In genomic region chr2:7109558-7109935, GRCh38 we compare ENCODE assay signal across 2 cellular contexts.
TF ChIP-seq lines count a peak whose summit lies in the region.

No MANE protein-coding gene starts in this region.

TF ChIP-seq in H1, 55 proteins besides CTCF, POLR2A, EP300 and RAD21:
- TF ChIP-seq MAX (IDR thresholded peaks at IDR 0.05) (no peak), HDAC6 (IDR thresholded peaks at IDR 0.05; ENCODE audit: low read depth, low read length) (no peak), SAP30 (IDR thresholded peaks at IDR 0.05; ENCODE audit: insufficient read depth, insufficient replicate concordance, low read length) (no peak), KDM1A (IDR thresholded peaks at IDR 0.05; ENCODE audit: borderline replicate concordance, low read length) (no peak), POLR2AphosphoS5 (IDR thresholded peaks at IDR 0.05; ENCODE audit: low read depth, low read length) (no peak), SIRT6 (IDR thresholded peaks at IDR 0.05; ENCODE audit: low read length) (no peak), CREB1 (IDR thresholded peaks at IDR 0.05) (no peak), FOSL1 (IDR thresholded peaks at IDR 0.05; ENCODE audit: insufficient read depth, low read depth, low read length) (no peak), HDAC2 (IDR thresholded peaks at IDR 0.05; ENCODE audit: borderline replicate concordance in 1 of 2, low read depth in 2 of 2, low read length in 2 of 2) (no peak), KDM5A (IDR thresholded peaks at IDR 0.05; ENCODE audit: low read length) (no peak), TEAD4 (IDR thresholded peaks at IDR 0.05; ENCODE audit: low read depth, low read length) (no peak), E2F6 (IDR thresholded peaks at IDR 0.05) (no peak), SIN3A (conservative IDR thresholded peaks at IDR 0.05 in 1 of 2, IDR thresholded peaks at IDR 0.05 in 1 of 2; ENCODE audit: low read depth in 1 of 2, low read length in 2 of 2) (no peak), EGR1 (IDR thresholded peaks at IDR 0.05; ENCODE audit: borderline replicate concordance, low read depth, low read length) (no peak)

TF ChIP-seq in GM12891, 5 proteins besides CTCF, POLR2A, EP300 and RAD21:
- TF ChIP-seq PAX5 (IDR thresholded peaks at IDR 0.05; ENCODE audit: insufficient read depth, low read length, severe bottlenecking) (no peak), TAF1 (IDR thresholded peaks at IDR 0.05; ENCODE audit: low read depth, low read length) (no peak), POLR2AphosphoS5 (IDR thresholded peaks at IDR 0.05; ENCODE audit: low read depth, low read length) (no peak), SPI1 (IDR thresholded peaks at IDR 0.05; ENCODE audit: low read depth, low read length) (no peak), POU2F2 (IDR thresholded peaks at IDR 0.05; ENCODE audit: low read depth, low read length) (no peak)
